Comparison of ENCODE assay signal across 25 cellular contexts in the genomic region with DNA sequence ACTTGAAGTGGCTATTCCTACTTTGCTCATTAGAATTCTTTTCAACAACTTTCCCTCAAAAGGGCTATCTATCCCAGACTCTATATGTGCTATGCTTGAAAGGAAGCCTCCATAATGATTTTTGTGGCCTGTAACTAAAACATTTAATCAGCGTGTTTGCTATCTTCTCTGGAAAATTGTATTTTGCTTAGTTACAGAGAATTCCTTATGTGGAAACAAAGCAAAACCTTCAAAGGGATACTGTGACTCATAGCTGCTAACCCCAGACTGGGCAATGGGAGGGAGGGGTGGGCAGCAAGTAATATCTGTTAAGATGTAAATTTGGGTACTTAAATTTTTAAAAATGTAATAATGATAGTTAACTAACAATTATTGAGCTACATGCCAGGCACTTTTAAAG. TPM values are rescaled to one million over a fixed set of nuclear protein-coding genes. Genes with fewer than 3 reads are reported as not detected.
"Had no signal": no experiment of that assay in that cellular context is flagged by ENCODE, and none has a peak within 500 bp of the region (broad histone marks: within the 10 kb centered on the region; RNA-seq: fewer than 3 reads in every experiment).

No MANE protein-coding gene starts in this region.

- H3K27me3 Mint-ChIP-seq: activated naive CD8-positive, alpha-beta T cell; T-helper 17 cell; type B pancreatic cell had no signal

- ATAC-seq: activated CD8-positive, alpha-beta T cell treated with anti-CD3 and anti-CD28 coated beads, Interleukin-2, amount 10 ng/mL, durations not matched to agents 7 days and 5 days; activated T-cell treated with anti-CD3 and anti-CD28 coated beads, Interleukin-2, amount 50 U/mL, for 72 hours; natural killer cell; right cardiac atrium; T-helper 17 cell had no signal

- H3K36me3 ChIP-seq: breast epithelium, left ventricle myocardium inferior, suprapubic skin had no signal

- H3K36me3 Mint-ChIP-seq: activated naive CD8-positive, alpha-beta T cell; natural killer cell; type B pancreatic cell had no signal

- H3K9me3 ChIP-seq: breast epithelium, left ventricle myocardium inferior, suprapubic skin had no signal

- H3K79me2 ChIP-seq: hepatocyte had no signal

- H3K4me1 ChIP-seq: breast epithelium had no signal

- H3K27ac ChIP-seq: breast epithelium, dorsolateral prefrontal cortex, hepatocyte, left ventricle myocardium inferior, skin epidermis, suprapubic skin had no signal

- H3K27ac Mint-ChIP-seq: activated CD8-positive, alpha-beta T cell treated with anti-CD3 and anti-CD28 coated beads, Interleukin-2, amount 10 ng/mL, durations not matched to agents 7 days and 5 days; activated naive CD8-positive, alpha-beta T cell; activated T-cell treated with anti-CD3 and anti-CD28 coated beads, Interleukin-2, amount 50 U/mL, for 72 hours; endodermal cell; natural killer cell; T-helper 17 cell; type B pancreatic cell had no signal

- H3K4me3 Mint-ChIP-seq: activated CD8-positive, alpha-beta T cell treated with anti-CD3 and anti-CD28 coated beads, Interleukin-2, amount 10 ng/mL, durations not matched to agents 7 days and 5 days; activated naive CD8-positive, alpha-beta T cell; activated T-cell treated with anti-CD3 and anti-CD28 coated beads, Interleukin-2, amount 50 U/mL, for 72 hours; endodermal cell; natural killer cell; T-helper 17 cell; type B pancreatic cell had no signal

- H3K4me2 ChIP-seq: hepatocyte had no signal

- H3K27me3 ChIP-seq: hepatocyte, suprapubic skin had no signal

- H3K9me3 Mint-ChIP-seq: activated T-cell treated with anti-CD3 and anti-CD28 coated beads, Interleukin-2, amount 50 U/mL, for 72 hours; natural killer cell; type B pancreatic cell had no signal

- H3K4me3 ChIP-seq: breast epithelium, dorsolateral prefrontal cortex, hepatocyte, left ventricle myocardium inferior, skin epidermis, suprapubic skin had no signal

- DNase-seq: activated CD4-positive, alpha-beta T cell treated with anti-CD3 and anti-CD28 coated beads for 4 hours; activated CD8-positive, alpha-beta memory T cell treated with anti-CD3 and anti-CD28 coated beads, Interleukin-2, amount 50 U/mL, for 4 hours; activated CD8-positive, alpha-beta T cell treated with anti-CD3 and anti-CD28 coated beads, Interleukin-2, amount 10 ng/mL, durations not matched to agents 7 days and 5 days; activated gamma-delta T cell treated with Interleukin-2 at 50 U/mL for 16 hours; activated T-cell treated with anti-CD3 and anti-CD28 coated beads, Interleukin-2, amount 50 U/mL, for 72 hours; amygdala; dorsolateral prefrontal cortex; endodermal cell; kidney; left ventricle myocardium inferior; natural killer cell; right cardiac atrium; stimulated activated CD4-positive, alpha-beta T cell treated with anti-CD3 and anti-CD28 coated beads, Interleukin-4, amount 100 ng/mL, for 24 hours; stimulated activated naive CD4-positive, alpha-beta T cell treated with Interleukin-2 at 50 U/mL for 16 hours; T-helper 17 cell had no signal

- H2AFZ ChIP-seq: hepatocyte had no signal

RNA-seq across cellular contexts. Expression of a gene that starts 42.1 kb away (rescaled TPM):
- total RNA-seq: activated CD8-positive, alpha-beta T cell treated with anti-CD3 and anti-CD28 coated beads, Interleukin-2, amount 10 ng/mL, durations not matched to agents 7 days and 5 days; activated T-cell treated with anti-CD3 and anti-CD28 coated beads, Interleukin-2, amount 50 U/mL, for 72 hours; breast epithelium; chondrocyte; dorsolateral prefrontal cortex; endodermal cell; epithelial cell of proximal tubule; glomerular endothelial cell; kidney; left ventricle myocardium inferior; natural killer cell; posterior vena cava; right cardiac atrium; suprapubic skin; T-helper 17 cell had no signal
- polyA plus RNA-seq: right cardiac atrium had no signal
